ENCODE assay signal across 1 cellular context in genomic region chr6:31834704-31835375, GRCh38.
TF ChIP-seq lines count a peak whose summit lies in the region.

No MANE protein-coding gene starts in this region.

TF ChIP-seq in HEK293, 187 proteins besides CTCF, POLR2A, EP300 and RAD21 (continued from another document):
- TF ChIP-seq ATF2 (tag by site-specific recombination; IDR thresholded peaks at IDR 0.05; ENCODE audit: low read depth), result no peak
- TF ChIP-seq ZNF701 (tag by site-specific recombination; IDR thresholded peaks at IDR 0.05), result no peak
- TF ChIP-seq PBX3 (CRISPR knock-in tag; IDR thresholded peaks at IDR 0.05), result no peak; the same call in 1 of the 2 replicates
- 0 out of 2 replicates have a peak, but pooled peaks have one; percentile 53 for TF ChIP-seq ZNF239 (tag by site-specific recombination; IDR thresholded peaks at IDR 0.05)
- no peak for TF ChIP-seq ZNF132 (tag by site-specific recombination; IDR thresholded peaks at IDR 0.05; ENCODE audit: borderline replicate concordance)
- TF ChIP-seq ZBTB7A (tag by site-specific recombination; IDR thresholded peaks at IDR 0.05; ENCODE audit: low read depth), result no peak
- TF ChIP-seq ZNF660 (tag by site-specific recombination; IDR thresholded peaks at IDR 0.05), result peak; percentile 77; the same call in 1 of the 2 replicates
- TF ChIP-seq ZNF785 (tag by site-specific recombination; IDR thresholded peaks at IDR 0.05), result peak; percentile 79
- TF ChIP-seq ZFP41 (tag by site-specific recombination; IDR thresholded peaks at IDR 0.05; ENCODE audit: borderline replicate concordance), result no peak
- TF ChIP-seq ZFP3 (tag by site-specific recombination; IDR thresholded peaks at IDR 0.05; ENCODE audit: low read depth), result no peak
- TF ChIP-seq ZNF404 (tag by site-specific recombination; IDR thresholded peaks at IDR 0.05), result no peak
- TF ChIP-seq ZNF169 (tag by site-specific recombination; IDR thresholded peaks at IDR 0.05), result no peak
- TF ChIP-seq SCRT2 (tag by site-specific recombination; IDR thresholded peaks at IDR 0.05), result peak; percentile 40; the same call in 1 of the 2 replicates
- TF ChIP-seq ZNF658 (tag by site-specific recombination; IDR thresholded peaks at IDR 0.05), result no peak
- no peak for TF ChIP-seq ZNF558 (tag by site-specific recombination; IDR thresholded peaks at IDR 0.05)
- TF ChIP-seq KLF8 (tag by site-specific recombination; IDR thresholded peaks at IDR 0.05), result no peak
- 0 out of 2 replicates have a peak, but pooled peaks have one; percentile 10 for TF ChIP-seq ZNF843 (tag by site-specific recombination; IDR thresholded peaks at IDR 0.05)
- no peak for TF ChIP-seq ZNF214 (tag by site-specific recombination; IDR thresholded peaks at IDR 0.05; ENCODE audit: borderline replicate concordance)
- TF ChIP-seq BCL11A (tag by site-specific recombination; IDR thresholded peaks at IDR 0.05; ENCODE audit: low read depth), result no peak
- no peak for TF ChIP-seq ZNF155 (tag by site-specific recombination; IDR thresholded peaks at IDR 0.05)
- TF ChIP-seq ELK4 (IDR thresholded peaks at IDR 0.05; ENCODE audit: borderline replicate concordance, low read depth, low read length), result no peak
- TF ChIP-seq ZNF175 (tag by site-specific recombination; IDR thresholded peaks at IDR 0.05), result no peak
- no peak for TF ChIP-seq ZNF585B (tag by site-specific recombination; IDR thresholded peaks at IDR 0.05)
- TF ChIP-seq ZNF555 (tag by site-specific recombination; conservative IDR thresholded peaks at IDR 0.05), result no peak
- TF ChIP-seq ZSCAN5A (tag by site-specific recombination; IDR thresholded peaks at IDR 0.05), result 0 out of 2 replicates have a peak, but pooled peaks have one; percentile 25
- TF ChIP-seq PATZ1 (tag by site-specific recombination; IDR thresholded peaks at IDR 0.05), result peak; percentile 10; the same call in 1 of the 2 replicates
- no peak for TF ChIP-seq ZNF350 (tag by site-specific recombination; IDR thresholded peaks at IDR 0.05)
- no peak for TF ChIP-seq ZNF518A (tag by site-specific recombination; conservative IDR thresholded peaks at IDR 0.05; ENCODE audit: low read depth)
- peak; percentile 17 for TF ChIP-seq SP3 (tag by site-specific recombination; IDR thresholded peaks at IDR 0.05)
- no peak; the same call in 1 of the 2 replicates for TF ChIP-seq ZNF629 (tag by site-specific recombination; IDR thresholded peaks at IDR 0.05)
- TF ChIP-seq ZNF121 (tag by site-specific recombination; IDR thresholded peaks at IDR 0.05), result no peak
- TF ChIP-seq ZNF548 (tag by site-specific recombination; IDR thresholded peaks at IDR 0.05), result no peak
- no peak for TF ChIP-seq ZNF248 (tag by site-specific recombination; IDR thresholded peaks at IDR 0.05)
- no peak for TF ChIP-seq ZNF311 (tag by site-specific recombination; IDR thresholded peaks at IDR 0.05; ENCODE audit: borderline replicate concordance)
- no peak for TF ChIP-seq ZSCAN23 (tag by site-specific recombination; IDR thresholded peaks at IDR 0.05)
- TF ChIP-seq ZNF302 (tag by site-specific recombination; IDR thresholded peaks at IDR 0.05; ENCODE audit: low read depth), result no peak
- peak; percentile 100 for TF ChIP-seq ZNF335 (tag by site-specific recombination; conservative IDR thresholded peaks at IDR 0.05)
